ENCODE assay signal across 10 cellular contexts in the genomic region with DNA sequence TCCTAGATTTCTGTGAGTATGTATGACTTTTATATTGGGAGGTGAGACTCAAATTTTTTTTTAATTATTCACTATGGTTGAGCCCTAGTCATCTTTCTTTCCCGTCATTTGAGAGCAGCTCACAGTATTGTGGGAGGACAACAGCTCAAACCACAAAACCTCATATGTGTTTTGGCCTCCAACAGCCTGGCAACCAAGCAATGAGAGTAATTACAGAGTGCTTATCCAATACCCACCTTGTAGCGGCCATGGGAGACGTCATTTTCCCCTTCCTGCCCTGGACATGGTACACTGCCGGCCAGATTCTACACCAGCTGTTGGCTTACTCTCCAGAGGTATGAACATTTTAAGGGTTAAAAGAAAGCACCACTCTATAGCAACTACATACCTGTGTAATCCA. TPM values are rescaled to one million over a fixed set of nuclear protein-coding genes. Genes with fewer than 3 reads are reported as not detected.
DNase-seq lines count a peak whose midpoint lies in the region; ATAC-seq and TF ChIP-seq lines count a peak whose summit lies in the region.
"Had no signal": no experiment of that assay in that cellular context is flagged by ENCODE, and none has a peak within 500 bp of the region (broad histone marks: within the 10 kb centered on the region; RNA-seq: fewer than 3 reads in every experiment).

No MANE protein-coding gene starts in this region.

- H3K4me2 ChIP-seq in Loucy (ENCODE audit: low read depth, low read length, poor library complexity, severe bottlenecking) = peak overlapping the region; percentile 54

- no peaks in the 10 kb centered on the region for H3K27me3 ChIP-seq in Loucy (ENCODE audit: insufficient read depth, low read length, poor library complexity, severe bottlenecking)
- no peaks in the 10 kb centered on the region for H3K27me3 ChIP-seq in lung (ENCODE audit: control insufficient read depth, insufficient read depth)
- H3K27me3 ChIP-seq: sigmoid colon had no signal

- H3K9me2 ChIP-seq in Loucy (replicated peaks; ENCODE audit: low read depth, low read length) = no peaks in the 10 kb centered on the region

- no peak overlapping the region for H2AFZ ChIP-seq in Loucy (ENCODE audit: low read length)

- H3F3A ChIP-seq in Loucy (ENCODE audit: low read depth) = no peaks in the 10 kb centered on the region; the same call in 1 of the 2 replicates

- H3K9me3 ChIP-seq in Loucy (ENCODE audit: insufficient read depth, low read depth, low read length) = no peaks in the 10 kb centered on the region
- no peaks in the 10 kb centered on the region for H3K9me3 ChIP-seq in lung (ENCODE audit: control insufficient read depth in 2 of 2, insufficient read depth in 1 of 2, low read length in 1 of 2)
- H3K9me3 ChIP-seq: sigmoid colon had no signal

- no peak overlapping the region for H3K9ac ChIP-seq in Loucy (ENCODE audit: low read depth, low read length, poor library complexity, severe bottlenecking)

- 19 to 42% methylated on average over 4 of the region's 4 CpGs for WGBS in lung, 2 donors

- no peak overlapping the region for H3K27ac ChIP-seq in lung (ENCODE audit: low read depth in 1 of 2, low read length in 1 of 2)
- H3K27ac ChIP-seq: sigmoid colon had no signal

- H3K4me1 ChIP-seq in Loucy (ENCODE audit: insufficient read depth, low read length, poor library complexity, severe bottlenecking) = peaks cover 46% of the 10 kb centered on the region
- peaks cover 5 to 22% of the 10 kb centered on the region in 2 donors for H3K4me1 ChIP-seq in lung (ENCODE audit: control insufficient read depth in 2 of 2, insufficient read depth in 2 of 2, low read length in 2 of 2)

- ATAC-seq in lung (ENCODE audit: insufficient read depth, low FRiP score) = peak; percentile 49
- no peak for ATAC-seq in esophagus mucosa
- no peak for ATAC-seq in HG02885 (IDR thresholded peaks at IDR 0.05; ENCODE audit: poor library complexity, unreplicated experiment)

- H3K79me2 ChIP-seq in Loucy (ENCODE audit: insufficient read depth, low read length) = no peaks in the 10 kb centered on the region

- peak overlapping the region; percentile 32 for H3K4me3 ChIP-seq in Loucy (ENCODE audit: low read length, poor library complexity, severe bottlenecking)
- no peak overlapping the region for H3K4me3 ChIP-seq in lung
- H3K4me3 ChIP-seq: sigmoid colon had no signal

- no peak for TF ChIP-seq CTCF in Loucy (conservative IDR thresholded peaks at IDR 0.05; ENCODE audit: low read length)
- no peak for TF ChIP-seq CTCF in lung (IDR thresholded peaks at IDR 0.05; ENCODE audit: control extremely low read depth, extremely low read depth)

- DNase-seq in ELR (ENCODE audit: low read depth) (peak; percentile 88), amniotic epithelial cell (ENCODE audit: low read depth) (peak; percentile 96), lung (ENCODE audit: low spot score) (no peak), globus pallidus (ENCODE audit: low spot score) (no peak), LoVo (ENCODE audit: low spot score) (no peak)
- DNase-seq: activated naive CD4-positive, alpha-beta T cell treated with anti-CD3 and anti-CD28 coated beads for 36 hours; sigmoid colon had no signal

- no peaks in the 10 kb centered on the region for H3K36me3 ChIP-seq in Loucy (ENCODE audit: insufficient read depth, low read length)
- H3K36me3 ChIP-seq in lung (ENCODE audit: control insufficient read depth in 2 of 2, insufficient read depth in 2 of 2, low read length in 2 of 2) = no peaks in the 10 kb centered on the region
- H3K36me3 ChIP-seq: sigmoid colon had no signal

- H4K20me1 ChIP-seq in Loucy (ENCODE audit: insufficient read depth, low read length, poor library complexity, severe bottlenecking) = no peaks in the 10 kb centered on the region

RNA-seq across cellular contexts. Expression of a gene that starts 49.1 kb away (rescaled TPM):
- 100 to 1,000 TPM in 1 of 2 donors, 10 to 100 TPM in 1; 59.2 to 163 TPM for total RNA-seq in lung
- polyA plus RNA-seq in lung = 10 to 100 TPM; 18.7 to 21.4 TPM
- total RNA-seq in esophagus mucosa = 6.5 TPM

RNA-seq across cellular contexts. Expression of a gene that starts 49.4 kb away (rescaled TPM):
- 10 to 100 TPM; 23.0 to 47.6 TPM for total RNA-seq in lung
- 10 to 100 TPM; 11.9 to 26.8 TPM for polyA plus RNA-seq in lung
- total RNA-seq in esophagus mucosa = 17.0 TPM

Comparison
In these comparisons a context has a peak if more than half of its experiments do, and no peak if none do; other contexts are left out.
1. DNase-seq: peak in ELR (single experiment) and amniotic epithelial cell (single experiment); none in lung (single experiment), globus pallidus (single experiment) and LoVo (single experiment).